In the genomic region with DNA sequence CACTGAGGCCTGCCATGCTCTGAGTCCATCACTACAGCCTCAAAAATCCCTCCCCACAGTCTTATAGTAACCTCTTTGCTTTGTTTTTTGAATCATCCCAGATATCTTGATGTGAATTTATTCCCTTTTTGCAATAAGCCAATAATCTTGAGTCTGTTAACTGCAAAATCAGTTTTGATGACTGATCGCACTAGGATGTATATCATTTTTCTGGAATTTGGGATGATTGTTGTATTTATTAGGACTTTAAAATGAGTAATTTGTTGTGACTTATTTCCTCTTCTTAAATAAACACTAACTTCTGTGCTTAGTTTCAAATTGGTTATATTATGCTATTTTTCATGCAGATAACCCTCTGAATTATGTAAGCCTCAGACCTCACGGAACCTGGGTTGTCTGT, we compare ENCODE assay signal across 32 cellular contexts. TPM values are rescaled to one million over a fixed set of nuclear protein-coding genes. Genes with fewer than 3 reads are reported as not detected.
"Had no signal": no experiment of that assay in that cellular context is flagged by ENCODE, and none has a peak within 500 bp of the region (broad histone marks: within the 10 kb centered on the region; RNA-seq: fewer than 3 reads in every experiment).

No MANE protein-coding gene starts in this region.

- H3K9me3 ChIP-seq: colonic mucosa, esophagus squamous epithelium, gastrocnemius medialis, heart right ventricle, left lung, lower lobe of right lung, mucosa of descending colon had no signal

- H3K4me1 Mint-ChIP-seq: mesothelial cell of epicardium, naive B cell had no signal

- H3K36me3 Mint-ChIP-seq: mesothelial cell of epicardium, naive B cell had no signal

- H3K27ac Mint-ChIP-seq: dendritic cell treated with granulocyte-macrophage colony-stimulating factor and Interleukin-4, amounts not matched to agents 40 ng/mL and 50 ng/mL, for 4 days; mesothelial cell of epicardium; naive B cell had no signal

- H3K27me3 ChIP-seq: colonic mucosa, gastrocnemius medialis, left lung had no signal

- H3K36me3 ChIP-seq: colonic mucosa, esophagus squamous epithelium, gastrocnemius medialis, heart right ventricle, left lung, lower lobe of right lung had no signal

- DNase-seq: colonic mucosa; cortex of kidney; dorsolateral prefrontal cortex; effector CD4-positive, alpha-beta T cell; effector memory CD4-positive, alpha-beta T cell; erythroblast; esophagus squamous epithelium; foreskin melanocyte; gastrocnemius medialis; glutamatergic neuron; head of caudate nucleus; heart right ventricle; hippocampal formation; left cardiac atrium; left lung; left ventricle myocardium superior; lower lobe of right lung; mesenchymal stem cell; mucosa of descending colon; naive B cell had no signal

- H3K4me1 ChIP-seq: colonic mucosa, gastrocnemius medialis, left lung, lower lobe of right lung had no signal

- H3K9me3 Mint-ChIP-seq: dendritic cell treated with granulocyte-macrophage colony-stimulating factor and Interleukin-4, amounts not matched to agents 40 ng/mL and 50 ng/mL, for 4 days; mesothelial cell of epicardium had no signal

- H3K4me3 Mint-ChIP-seq: dendritic cell treated with granulocyte-macrophage colony-stimulating factor and Interleukin-4, amounts not matched to agents 40 ng/mL and 50 ng/mL, for 4 days; mesothelial cell of epicardium; naive B cell had no signal

- ATAC-seq: esophagus mucosa, gastrocnemius medialis, heart right ventricle, left cardiac atrium, left lung, left ventricle myocardium superior, lower lobe of right lung, mucosa of descending colon had no signal

- H3K27ac ChIP-seq: colonic mucosa, dorsolateral prefrontal cortex, epithelial cell of prostate, esophagus squamous epithelium, gastrocnemius medialis, heart right ventricle, left lung, lower lobe of right lung had no signal

- H3K4me3 ChIP-seq: colonic mucosa, dorsolateral prefrontal cortex, esophagus squamous epithelium, gastrocnemius medialis, heart right ventricle, left lung, lower lobe of right lung, mucosa of descending colon had no signal

- FAIRE-seq: islet of Langerhans, keratinocyte had no signal

RNA-seq across cellular contexts. Expression of a gene that starts 5.6 kb away (rescaled TPM):
- total RNA-seq: colonic mucosa, dorsolateral prefrontal cortex, esophagus mucosa, esophagus squamous epithelium, gastrocnemius medialis, glomerular endothelial cell, heart right ventricle, kidney epithelial cell, left cardiac atrium, left lung, left ventricle myocardium superior, lower leg skin, lower lobe of right lung, lung microvascular endothelial cell, mesenteric fat pad, mesothelial cell of epicardium, mucosa of descending colon, myocyte had no signal
- polyA plus RNA-seq: heart right ventricle, keratinocyte had no signal
